ENCODE assay signal across 37 cellular contexts in the genomic region with DNA sequence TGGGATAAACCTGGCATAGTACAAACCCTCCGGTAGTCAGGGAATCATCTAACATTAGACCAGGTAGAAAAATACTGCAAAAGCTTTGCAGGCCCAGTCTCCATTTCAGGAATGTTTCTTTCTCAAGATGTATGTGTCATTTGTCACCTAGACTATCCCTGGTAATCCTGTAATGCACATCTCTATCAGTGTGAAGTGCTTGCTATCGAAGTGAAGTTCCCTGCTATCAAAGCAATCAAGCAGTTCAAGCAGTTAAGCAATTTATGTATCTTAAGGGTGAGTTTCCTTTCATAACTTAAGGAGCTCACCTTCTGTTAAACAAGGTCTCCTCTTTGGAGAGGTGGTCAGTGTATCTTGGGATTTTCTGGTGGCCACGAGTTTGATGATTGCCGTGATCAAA. TPM values are rescaled to one million over a fixed set of nuclear protein-coding genes. Genes with fewer than 3 reads are reported as not detected.
DNase-seq lines count a peak whose midpoint lies in the region; FAIRE-seq and TF ChIP-seq lines count a peak whose summit lies in the region.
"Had no signal": no experiment of that assay in that cellular context is flagged by ENCODE, and none has a peak within 500 bp of the region (broad histone marks: within the 10 kb centered on the region; RNA-seq: fewer than 3 reads in every experiment).

No MANE protein-coding gene starts in this region.

- TF ChIP-seq EP300 in neural cell (conservative IDR thresholded peaks at IDR 0.05; ENCODE audit: poor library complexity, severe bottlenecking), result no peak

- H3K4ac ChIP-seq in mesendoderm (ENCODE audit: low read depth, low read length), result no peak overlapping the region

- no CpG with 5 or more reads among the region's 4 CpGs for WGBS in mesendoderm (ENCODE audit: extremely low coverage, insufficient coverage, low lambda C conversion rate)

- H2AFZ ChIP-seq in neural cell (ENCODE audit: low read depth, low read length), result no peak overlapping the region

- no peaks in the 10 kb centered on the region for H3K27me3 Mint-ChIP-seq in osteocyte (ENCODE audit: unreplicated experiment)
- H3K27me3 Mint-ChIP-seq: CD4-positive, alpha-beta T cell had no signal

- H3K36me3 ChIP-seq in mesendoderm (ENCODE audit: control insufficient read depth, insufficient read depth, low read length) (no peaks in the 10 kb centered on the region), neural cell (ENCODE audit: insufficient read depth, low read length) (no peaks in the 10 kb centered on the region)
- H3K36me3 ChIP-seq: BE2C; BLaER1; BLaER1 treated with 17β-estradiol and CSF1 and Interleukin-3, amounts not matched to agents 10 nM and 100 nM had no signal

- no peak overlapping the region for H2BK120ac ChIP-seq in mesendoderm (ENCODE audit: low read depth, low read length)

- TF ChIP-seq RAD21 in neural cell (conservative IDR thresholded peaks at IDR 0.05), result no peak

- peaks cover 11% of the 10 kb centered on the region for H3K9me3 Mint-ChIP-seq in osteocyte (ENCODE audit: unreplicated experiment)
- H3K9me3 Mint-ChIP-seq: CD4-positive, alpha-beta T cell; CD8-positive, alpha-beta memory T cell; CD8-positive, alpha-beta T cell had no signal

- no peak for DNase-seq in GM12891 (ENCODE audit: insufficient read length, low spot score)
- no peak for DNase-seq in GM12892 (ENCODE audit: insufficient read length)
- DNase-seq in mesendoderm, result peak; percentile 57
- DNase-seq in CD1c-positive myeloid dendritic cell (ENCODE audit: extremely low spot score), result no peak
- DNase-seq in NCI-H1694 (lab: John Stamatoyannopoulos, UW), result no peak
- no peak for DNase-seq in osteocyte (ENCODE audit: extremely low spot score, unreplicated experiment)
- no peak for DNase-seq in NK-92 treated with Interleukin-12 subunit alpha and Interleukin-12 subunit beta, amount 100 ng/mL, for 24 hours (lab: John Stamatoyannopoulos, UW)
- DNase-seq: 8988T; ACHN; AML-193; BE2C; C1 segment of cervical spinal cord; Caco-2; Calu3; CD4-positive, alpha-beta memory T cell; CD4-positive, alpha-beta T cell; CD4-positive, CD25-positive, alpha-beta regulatory T cell; CD8-positive, alpha-beta memory T cell; CD8-positive, alpha-beta T cell; COR-L47; DMS 273 treated with DMSO at 0.1 percent for 48 hours; DMS153; DMS53; DMS79; DND-41; EL had no signal

- no peak overlapping the region for H2AK5ac ChIP-seq in mesendoderm (ENCODE audit: low read length)

- TF ChIP-seq POLR2A in GM12891 (IDR thresholded peaks at IDR 0.05; ENCODE audit: low read depth, low read length) (no peak), GM12892 (IDR thresholded peaks at IDR 0.05; ENCODE audit: low read depth, low read length) (no peak)

- no peak overlapping the region for H2BK15ac ChIP-seq in mesendoderm (replicated peaks; ENCODE audit: low read depth)

- TF ChIP-seq CTCF in neural cell (IDR thresholded peaks at IDR 0.05; ENCODE audit: poor library complexity, severe bottlenecking) (no peak), osteocyte (IDR thresholded peaks at IDR 0.05) (no peak)

- H3K79me1 ChIP-seq in mesendoderm (ENCODE audit: low read length), result no peaks in the 10 kb centered on the region

- H3K4me1 ChIP-seq in mesendoderm (ENCODE audit: control insufficient read depth, low read depth, low read length), result no peaks in the 10 kb centered on the region
- H3K4me1 ChIP-seq: A549; BE2C; BLaER1; BLaER1 treated with 17β-estradiol and CSF1 and Interleukin-3, amounts not matched to agents 10 nM and 100 nM; Caco-2 had no signal

- H3K4me3 Mint-ChIP-seq in osteocyte (ENCODE audit: unreplicated experiment), result no peak overlapping the region
- H3K4me3 Mint-ChIP-seq: B cell; CD14-positive monocyte; CD4-positive, alpha-beta memory T cell; CD4-positive, alpha-beta T cell; CD4-positive, CD25-positive, alpha-beta regulatory T cell; CD8-positive, alpha-beta memory T cell; CD8-positive, alpha-beta T cell had no signal

- H3K9ac ChIP-seq in mesendoderm (ENCODE audit: low read length), result no peak overlapping the region
- H3K9ac ChIP-seq in neural cell (ENCODE audit: low read length), result no peak overlapping the region
- H3K9ac ChIP-seq: BLaER1; BLaER1 treated with 17β-estradiol and CSF1 and Interleukin-3, amounts not matched to agents 10 nM and 100 nM had no signal

- H3K9me2 ChIP-seq in neural cell (ENCODE audit: insufficient read depth, low read length), result no peaks in the 10 kb centered on the region

- peaks cover 4% of the 10 kb centered on the region for H3K9me3 ChIP-seq in neural cell (ENCODE audit: low read length)
- H3K9me3 ChIP-seq: A549, BE2C, Caco-2 had no signal

- H2BK5ac ChIP-seq in mesendoderm (ENCODE audit: low read length), result no peak overlapping the region

- no peak overlapping the region for H3K27ac ChIP-seq in mesendoderm (ENCODE audit: low read depth, low read length)
- peak overlapping the region; percentile 6 for H3K27ac ChIP-seq in neural cell (ENCODE audit: low read length)
- H3K27ac ChIP-seq: 22Rv1; A549; BLaER1; BLaER1 treated with 17β-estradiol and CSF1 and Interleukin-3, amounts not matched to agents 10 nM and 100 nM; C4-2B had no signal

- H3K27me3 ChIP-seq in mesendoderm (ENCODE audit: insufficient read depth, low read length, poor library complexity) (no peaks in the 10 kb centered on the region), neural cell (ENCODE audit: insufficient read depth, low read depth, low read length) (no peaks in the 10 kb centered on the region)
- H3K27me3 ChIP-seq: BE2C; BLaER1; BLaER1 treated with 17β-estradiol and CSF1 and Interleukin-3, amounts not matched to agents 10 nM and 100 nM had no signal

- H3K4me3 ChIP-seq in mesendoderm (ENCODE audit: low read length) (no peak overlapping the region), neural cell (ENCODE audit: low read length) (no peak overlapping the region)
- H3K4me3 ChIP-seq: A549; BLaER1; BLaER1 treated with 17β-estradiol and CSF1 and Interleukin-3, amounts not matched to agents 10 nM and 100 nM had no signal

- no peaks in the 10 kb centered on the region for H3K4me1 Mint-ChIP-seq in osteocyte (ENCODE audit: unreplicated experiment)
- H3K4me1 Mint-ChIP-seq: B cell; CD14-positive monocyte; CD4-positive, alpha-beta memory T cell; CD8-positive, alpha-beta memory T cell had no signal

- no peaks in the 10 kb centered on the region for H3K79me2 ChIP-seq in mesendoderm (ENCODE audit: control insufficient read depth, insufficient read depth, low read length)
- no peaks in the 10 kb centered on the region for H3K79me2 ChIP-seq in neural cell (replicated peaks; ENCODE audit: insufficient read depth, low read length)

- no peak overlapping the region for H4K8ac ChIP-seq in mesendoderm (ENCODE audit: low read depth, low read length)

- H3K4me2 ChIP-seq in mesendoderm (ENCODE audit: low read length) (no peak overlapping the region), neural cell (ENCODE audit: low read length) (no peak overlapping the region)
- H3K4me2 ChIP-seq: A549; BLaER1; BLaER1 treated with 17β-estradiol and CSF1 and Interleukin-3, amounts not matched to agents 10 nM and 100 nM had no signal

- H3K27ac Mint-ChIP-seq in osteocyte (ENCODE audit: unreplicated experiment), result no peak overlapping the region
- H3K27ac Mint-ChIP-seq: B cell; CD14-positive monocyte; CD4-positive, alpha-beta memory T cell; CD4-positive, alpha-beta T cell; CD4-positive, CD25-positive, alpha-beta regulatory T cell; CD8-positive, alpha-beta T cell had no signal

- H4K5ac ChIP-seq in mesendoderm (ENCODE audit: low read length), result no peak overlapping the region

- FAIRE-seq in GM12891 (lab: Jason Lieb, UNC) (peak; percentile 76), GM12892 (lab: Jason Lieb, UNC) (peak; percentile 74)
- FAIRE-seq: A204.1, A549, D721Med had no signal

- H4K20me1 ChIP-seq in neural cell (ENCODE audit: insufficient read depth), result no peaks in the 10 kb centered on the region
- H4K20me1 ChIP-seq: BLaER1; BLaER1 treated with 17β-estradiol and CSF1 and Interleukin-3, amounts not matched to agents 10 nM and 100 nM had no signal

- H3K56ac ChIP-seq in mesendoderm (ENCODE audit: low read length), result no peak overlapping the region

- no peak overlapping the region for H3K18ac ChIP-seq in mesendoderm (ENCODE audit: low read length)

- H3K36me3 Mint-ChIP-seq in osteocyte (ENCODE audit: unreplicated experiment), result no peaks in the 10 kb centered on the region
- H3K36me3 Mint-ChIP-seq: CD14-positive monocyte; CD4-positive, alpha-beta memory T cell; CD4-positive, CD25-positive, alpha-beta regulatory T cell; CD8-positive, alpha-beta memory T cell; CD8-positive, alpha-beta T cell had no signal

- no peaks in the 10 kb centered on the region for H3F3A ChIP-seq in neural cell (ENCODE audit: insufficient read depth, low read length, poor library complexity, severe bottlenecking)

- no peak overlapping the region for H3K23ac ChIP-seq in mesendoderm (ENCODE audit: low read length)

TF ChIP-seq in GM12891, 5 proteins besides CTCF, POLR2A, EP300 and RAD21:
- TF ChIP-seq POLR2AphosphoS5 (IDR thresholded peaks at IDR 0.05; ENCODE audit: low read depth, low read length) (no peak), POU2F2 (IDR thresholded peaks at IDR 0.05; ENCODE audit: low read depth, low read length) (no peak), SPI1 (IDR thresholded peaks at IDR 0.05; ENCODE audit: low read depth, low read length) (no peak)

TF ChIP-seq in neural cell, 6 proteins besides CTCF, POLR2A, EP300 and RAD21 (continues in another document):
- TF ChIP-seq TAF1 (IDR thresholded peaks at IDR 0.05; ENCODE audit: low read depth), result no peak

RNA-seq across cellular contexts. Expression of a gene that starts 47.2 kb away (rescaled TPM):
- polyA plus RNA-seq in GM12891 (2012; ENCODE audit: low read depth, missing spikeins), result 47.0 TPM
- polyA plus RNA-seq in GM12892 (2012; ENCODE audit: missing spikeins), result 39.7 TPM
- 9.2 TPM for polyA plus RNA-seq in mesendoderm (2013, experiment 1 of 2)
- 9.4 TPM for polyA plus RNA-seq in mesendoderm (2013, experiment 2 of 2)
- polyA plus RNA-seq in neural cell, result 49.9 and 55.5 TPM in 2 replicates
- 142 and 166 TPM in 2 replicates for polyA minus RNA-seq in neural cell
- 33.8 and 35.8 TPM in 2 replicates for total RNA-seq in osteocyte
- total RNA-seq: A673, Calu3 had no signal
